21 cellular contexts compared by ENCODE assay signal in the genomic region with DNA sequence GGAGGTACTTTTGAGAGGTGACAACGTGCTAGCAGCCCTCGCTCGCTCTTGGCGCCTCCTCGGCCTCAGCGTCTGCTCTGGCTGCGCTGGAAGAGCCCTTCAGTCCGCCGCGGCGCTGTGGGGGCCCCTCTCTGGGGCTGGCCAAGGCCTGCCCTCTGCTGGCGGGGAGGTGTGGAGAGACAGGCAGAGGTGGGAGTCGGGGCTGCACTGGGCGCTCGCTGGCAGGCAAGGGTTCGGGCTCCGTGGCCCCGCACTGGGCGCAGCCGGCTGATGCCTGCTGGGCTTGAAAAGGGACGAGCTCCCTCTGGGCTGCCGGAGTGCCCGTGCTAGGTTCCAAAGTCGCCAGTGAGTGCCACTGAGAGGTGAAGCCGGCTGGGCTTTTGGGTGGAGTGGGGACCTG.
"Had no signal": no experiment of that assay in that cellular context is flagged by ENCODE, and none has a peak within 500 bp of the region (broad histone marks: within the 10 kb centered on the region; RNA-seq: fewer than 3 reads in every experiment).

No MANE protein-coding gene starts in this region.

- ATAC-seq: left colon; lower lobe of right lung; natural killer cell treated with Interleukin-12 subunit alpha and Interleukin-12 subunit beta and Interleukin-15 and Interleukin-18, amount 100 ng/mL, for 72 hours had no signal

- DNase-seq: activated CD4-positive, CD25-positive, alpha-beta regulatory T cell treated with anti-CD3 and anti-CD28 coated beads, Interleukin-2, amount 50 U/mL, for 72 hours; activated gamma-delta T cell; erythroblast; immature natural killer cell; left colon; lower lobe of right lung; retina; stimulated activated CD4-positive, alpha-beta T cell treated with anti-CD3 and anti-CD28 coated beads, Interleukin-15, amount 100 ng/mL, for 24 hours; stimulated activated CD4-positive, alpha-beta T cell treated with anti-CD3 and anti-CD28 coated beads, Interleukin-2, amount 100 ng/mL, for 48 hours; transverse colon; uterus had no signal

- H3K36me3 ChIP-seq: breast epithelium, lower lobe of right lung, transverse colon, uterus had no signal

- H3K36me3 Mint-ChIP-seq: activated naive CD4-positive, alpha-beta T cell treated with anti-CD3 and anti-CD28 coated beads, Interleukin-2, amount 50 U/mL, for 24 hours had no signal

- H3K27me3 Mint-ChIP-seq: natural killer cell treated with Interleukin-12 subunit alpha and Interleukin-12 subunit beta and Interleukin-15 and Interleukin-18, amount 100 ng/mL, for 72 hours; stimulated activated naive CD8-positive, alpha-beta T cell treated with anti-CD3 and anti-CD28 coated beads, Interleukin-15, Interleukin-2, amounts not matched to agents 100 ng/mL and 50 ng/mL, for 24 hours had no signal

- H3K4me1 Mint-ChIP-seq: activated naive CD4-positive, alpha-beta T cell treated with anti-CD3 and anti-CD28 coated beads, Interleukin-2, amount 50 U/mL, for 24 hours; immature natural killer cell; mesothelial cell of epicardium had no signal

- H3K27ac Mint-ChIP-seq: activated naive CD4-positive, alpha-beta T cell treated with anti-CD3 and anti-CD28 coated beads, Interleukin-2, amount 50 U/mL, for 24 hours; immature natural killer cell; mesothelial cell of epicardium; natural killer cell treated with Interleukin-12 subunit alpha and Interleukin-12 subunit beta and Interleukin-15 and Interleukin-18, amount 100 ng/mL, for 72 hours; stimulated activated naive CD8-positive, alpha-beta T cell treated with anti-CD3 and anti-CD28 coated beads, Interleukin-15, Interleukin-2, amounts not matched to agents 100 ng/mL and 50 ng/mL, for 24 hours; T-helper 1 cell treated with Interleukin-12 subunit alpha and Interleukin-12 subunit beta and Interleukin-4 antibody, amounts not matched to agents 30 μg/mL and 1 μg/mL, for 36 hours had no signal

- H3K27ac ChIP-seq: breast epithelium, coronary artery, lower lobe of right lung, transverse colon, uterus had no signal

- H3K4me1 ChIP-seq: breast epithelium, lower lobe of right lung, transverse colon, uterus had no signal

- H3K9me3 ChIP-seq: lower lobe of right lung, transverse colon, uterus had no signal

- FAIRE-seq: astrocyte, endometrium, frontal cortex had no signal

- H3K4me3 Mint-ChIP-seq: activated naive CD4-positive, alpha-beta T cell treated with anti-CD3 and anti-CD28 coated beads, Interleukin-2, amount 50 U/mL, for 24 hours; immature natural killer cell; mesothelial cell of epicardium; natural killer cell treated with Interleukin-12 subunit alpha and Interleukin-12 subunit beta and Interleukin-15 and Interleukin-18, amount 100 ng/mL, for 72 hours; stimulated activated naive CD8-positive, alpha-beta T cell treated with anti-CD3 and anti-CD28 coated beads, Interleukin-15, Interleukin-2, amounts not matched to agents 100 ng/mL and 50 ng/mL, for 24 hours; T-helper 1 cell treated with Interleukin-12 subunit alpha and Interleukin-12 subunit beta and Interleukin-4 antibody, amounts not matched to agents 30 μg/mL and 1 μg/mL, for 36 hours had no signal

- H3K4me3 ChIP-seq: breast epithelium, coronary artery, lower lobe of right lung, transverse colon, uterus had no signal

- H3K27me3 ChIP-seq: breast epithelium, transverse colon, uterus had no signal
